In the genomic region with DNA sequence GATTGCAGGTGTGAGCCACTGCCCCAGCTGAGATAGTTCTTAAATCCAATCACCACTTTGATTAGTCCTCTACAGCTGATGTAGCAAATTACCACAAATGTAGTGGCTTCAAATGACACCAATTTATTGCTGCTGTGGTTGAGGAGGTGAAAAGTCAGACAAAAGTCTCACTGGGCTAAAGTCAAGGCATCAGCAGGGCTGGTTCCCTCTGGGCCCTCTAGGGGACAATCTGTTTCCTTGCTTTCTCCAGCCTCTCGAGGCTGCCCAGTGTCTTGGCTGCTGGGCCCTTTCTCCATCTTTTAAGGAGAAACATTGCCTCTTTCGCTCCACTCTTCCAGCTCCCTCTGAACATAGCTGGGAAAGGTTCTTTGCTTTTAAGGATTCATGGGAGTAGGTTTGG, we compare ENCODE assay signal across 17 cellular contexts. TPM values are rescaled to one million over a fixed set of nuclear protein-coding genes. Genes with fewer than 3 reads are reported as not detected.
DNase-seq lines count a peak whose midpoint lies in the region; ATAC-seq, FAIRE-seq and TF ChIP-seq lines count a peak whose summit lies in the region.
"Had no signal": no experiment of that assay in that cellular context is flagged by ENCODE, and none has a peak within 500 bp of the region (broad histone marks: within the 10 kb centered on the region; RNA-seq: fewer than 3 reads in every experiment).

No MANE protein-coding gene starts in this region.

- H2AFZ ChIP-seq in keratinocyte (ENCODE audit: control insufficient read depth, low read length) (no peak overlapping the region), SK-N-SH (ENCODE audit: low read depth) (no peak overlapping the region)

- H3K9me1 ChIP-seq in keratinocyte (ENCODE audit: control insufficient read depth, extremely low read depth, insufficient read depth, low read length): no peaks in the 10 kb centered on the region

- POLR2A ChIA-PET in SK-N-SH (lab: Yijun Ruan, JAX): no interaction called here

- H3K4me3 ChIP-seq in WERI-Rb-1 (ENCODE audit: low read depth, low read length) (no peak overlapping the region), keratinocyte (ENCODE audit: control insufficient read depth in 2 of 3, extremely low read depth in 1 of 3, insufficient read depth in 2 of 3, low read depth in 1 of 3, low read length in 3 of 3) (no peak overlapping the region), SK-N-SH (ENCODE audit: low read depth in 2 of 2, low read length in 1 of 2) (no peak overlapping the region), psoas muscle (no peak overlapping the region)
- H3K4me3 ChIP-seq: lower lobe of right lung had no signal

- FAIRE-seq in keratinocyte (lab: Jason Lieb, UNC): no peak
- FAIRE-seq: G401.6 had no signal

- H3K9me2 ChIP-seq in SK-N-SH: no peaks in the 10 kb centered on the region

- H3K9ac ChIP-seq in keratinocyte (ENCODE audit: control insufficient read depth, extremely low read depth, insufficient read depth, low read length): no peak overlapping the region
- H3K9ac ChIP-seq in SK-N-SH: no peak overlapping the region

- intact Hi-C loops in psoas muscle (cut with DNase I): no loop called here

- peaks cover 19% of the 10 kb centered on the region for H3K4me1 ChIP-seq in keratinocyte (ENCODE audit: control insufficient read depth, extremely low read depth, insufficient read depth, low read length)
- no peaks in the 10 kb centered on the region for H3K4me1 ChIP-seq in SK-N-SH (ENCODE audit: control insufficient read depth in 1 of 2, insufficient read depth in 2 of 2, low read depth in 1 of 2, low read length in 1 of 2)
- no peaks in the 10 kb centered on the region for H3K4me1 ChIP-seq in psoas muscle
- H3K4me1 ChIP-seq: lower lobe of right lung had no signal

- DNase-seq in WERI-Rb-1 (no peak), keratinocyte (ENCODE audit: low read depth, low spot score) (no peak), SK-N-SH (no peak), pons (ENCODE audit: low spot score) (no peak), psoas muscle (no peak)
- DNase-seq: activated CD4-positive, alpha-beta T cell treated with anti-CD3 and anti-CD28 coated beads for 4 hours; activated T-cell treated with anti-CD3 and anti-CD28 coated beads for 4 hours; foreskin melanocyte; lower lobe of right lung; NCI-H1930; NCI-H510A; nephron progenitor cell; SHP77 treated with DMSO at 0.1 percent for 48 hours had no signal

- no peak for TF ChIP-seq RAD21 in SK-N-SH (IDR thresholded peaks at IDR 0.05; ENCODE audit: low read length)

- no peak for ATAC-seq in psoas muscle
- no peak for ATAC-seq in HG03175 (IDR thresholded peaks at IDR 0.05; ENCODE audit: unreplicated experiment)
- ATAC-seq: lower lobe of right lung had no signal

- dilution Hi-C loops in keratinocyte (cut with MboI; ENCODE audit: extremely low pct_ligation_motif_present, low sequenced_read_pairs): no loop called here

- TF ChIP-seq EP300 in SK-N-SH (IDR thresholded peaks at IDR 0.05; ENCODE audit: borderline replicate concordance in 1 of 2, low read depth in 1 of 2, low read length in 1 of 2): no peak

- H3K79me2 ChIP-seq in keratinocyte (ENCODE audit: control insufficient read depth, insufficient read depth, low read length) (no peaks in the 10 kb centered on the region), SK-N-SH (ENCODE audit: insufficient read depth) (no peaks in the 10 kb centered on the region)

- H3K9me3 ChIP-seq in WERI-Rb-1 (ENCODE audit: severe bottlenecking) (no peaks in the 10 kb centered on the region), keratinocyte (ENCODE audit: control insufficient read depth, low read depth, low read length) (no peaks in the 10 kb centered on the region), SK-N-SH (no peaks in the 10 kb centered on the region), psoas muscle (no peaks in the 10 kb centered on the region)
- H3K9me3 ChIP-seq: lower lobe of right lung had no signal

- H3F3A ChIP-seq in SK-N-SH (replicated peaks; ENCODE audit: insufficient read depth): no peaks in the 10 kb centered on the region

- no peak overlapping the region for H3K27ac ChIP-seq in 22Rv1
- H3K27ac ChIP-seq in WERI-Rb-1: no peak overlapping the region
- no peak overlapping the region for H3K27ac ChIP-seq in keratinocyte (ENCODE audit: control insufficient read depth, insufficient read depth, low read length)
- H3K27ac ChIP-seq in SK-N-SH (ENCODE audit: low read depth in 2 of 2, low read length in 1 of 2): no peak overlapping the region
- H3K27ac ChIP-seq in psoas muscle: no peak overlapping the region
- H3K27ac ChIP-seq: lower lobe of right lung had no signal

- no peak overlapping the region for H3K4me2 ChIP-seq in keratinocyte (ENCODE audit: control insufficient read depth, extremely low read depth, insufficient read depth, low read depth, low read length)
- no peak overlapping the region for H3K4me2 ChIP-seq in SK-N-SH

- WGBS in SK-N-SH (ENCODE audit: low lambda C conversion rate): 13% methylated on average over 2 of the region's 2 CpGs
- 64 to 86% (median 65%) methylated on average over 2 of the region's 2 CpGs for WGBS in psoas muscle, 3 donors

- H3K27me3 ChIP-seq in WERI-Rb-1 (ENCODE audit: insufficient read depth, low read depth, severe bottlenecking): no peaks in the 10 kb centered on the region
- no peaks in the 10 kb centered on the region for H3K27me3 ChIP-seq in keratinocyte (ENCODE audit: control insufficient read depth, extremely low read depth, insufficient read depth, low read length)
- H3K27me3 ChIP-seq in SK-N-SH (ENCODE audit: insufficient read depth): no peaks in the 10 kb centered on the region
- peaks cover 0 to 25% (median 14%) of the 10 kb centered on the region in 3 donors for H3K27me3 ChIP-seq in psoas muscle (ENCODE audit: insufficient read depth in 3 of 3, low read length in 2 of 3)

- H4K20me1 ChIP-seq in keratinocyte (ENCODE audit: control insufficient read depth, extremely low read depth, insufficient read depth, low read length) (no peaks in the 10 kb centered on the region), SK-N-SH (ENCODE audit: insufficient read depth) (no peaks in the 10 kb centered on the region)

- H3K36me3 ChIP-seq in WERI-Rb-1 (no peaks in the 10 kb centered on the region), keratinocyte (ENCODE audit: control insufficient read depth in 2 of 2, extremely low read depth in 1 of 2, insufficient read depth in 2 of 2, low read length in 2 of 2) (no peaks in the 10 kb centered on the region), SK-N-SH (replicated peaks in 1 of 2; ENCODE audit: control insufficient read depth in 1 of 2, insufficient read depth in 2 of 2, low read length in 1 of 2) (no peaks in the 10 kb centered on the region), psoas muscle (ENCODE audit: insufficient read depth in 1 of 2, low read depth in 1 of 2) (no peaks in the 10 kb centered on the region)
- H3K36me3 ChIP-seq: lower lobe of right lung had no signal

- CTCF ChIA-PET in SK-N-SH (lab: Yijun Ruan, JAX): interaction anchor here (0.7 kb wide), 1 partner anchor 820 kb away, joined by 3 read pairs; no protein-coding TSS in a partner anchor

- TF ChIP-seq CTCF in 22Rv1 (IDR thresholded peaks at IDR 0.05): 0 out of 2 replicates have a peak, but pooled peaks have one; percentile 10
- TF ChIP-seq CTCF in GM12872 (IDR thresholded peaks at IDR 0.05; ENCODE audit: insufficient read depth, low read depth, low read length): peak; percentile 28; the same call in 1 of the 3 replicates
- TF ChIP-seq CTCF in WERI-Rb-1 (IDR thresholded peaks at IDR 0.05; ENCODE audit: low read depth, low read length): peak; percentile 29; the same call in 1 of the 2 replicates
- peak in 2 of 3 experiments; percentile 12 to 22 for TF ChIP-seq CTCF in keratinocyte (optimal IDR thresholded peaks at IDR 0.05 in 1 of 3, IDR thresholded peaks at IDR 0.05 in 1 of 3, conservative IDR thresholded peaks at IDR 0.05 in 1 of 3; ENCODE audit: extremely low read depth in 1 of 3, insufficient read depth in 2 of 3, low read length in 3 of 3)
- TF ChIP-seq CTCF in SK-N-SH (IDR thresholded peaks at IDR 0.05): no peak
- TF ChIP-seq CTCF in psoas muscle (IDR thresholded peaks at IDR 0.05): no peak

TF ChIP-seq in SK-N-SH, 30 proteins besides CTCF, POLR2A, EP300 and RAD21 (continues in another document):
- TF ChIP-seq, protein P1, sequence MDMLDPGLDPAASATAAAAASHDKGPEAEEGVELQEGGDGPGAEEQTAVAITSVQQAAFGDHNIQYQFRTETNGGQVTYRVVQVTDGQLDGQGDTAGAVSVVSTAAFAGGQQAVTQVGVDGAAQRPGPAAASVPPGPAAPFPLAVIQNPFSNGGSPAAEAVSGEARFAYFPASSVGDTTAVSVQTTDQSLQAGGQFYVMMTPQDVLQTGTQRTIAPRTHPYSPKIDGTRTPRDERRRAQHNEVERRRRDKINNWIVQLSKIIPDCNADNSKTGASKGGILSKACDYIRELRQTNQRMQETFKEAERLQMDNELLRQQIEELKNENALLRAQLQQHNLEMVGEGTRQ (IDR thresholded peaks at IDR 0.05; ENCODE audit: borderline replicate concordance, low read depth, low read length): no peak
- TF ChIP-seq TAF1 (IDR thresholded peaks at IDR 0.05; ENCODE audit: borderline replicate concordance, low read depth, low read length): no peak
- no peak for TF ChIP-seq JUND (IDR thresholded peaks at IDR 0.05)
- no peak for TF ChIP-seq CHD2 (IDR thresholded peaks at IDR 0.05; ENCODE audit: low read length, partially characterized antibody)
- no peak for TF ChIP-seq SIN3A (IDR thresholded peaks at IDR 0.05; ENCODE audit: borderline replicate concordance, low read depth, low read length)
- no peak for TF ChIP-seq YY1 (IDR thresholded peaks at IDR 0.05; ENCODE audit: low read depth)

RNA-seq across cellular contexts. Expression of a gene that starts 50.5 kb away (rescaled TPM):
- polyA plus RNA-seq in keratinocyte (0.22 to 0.57 TPM (median 0.41 TPM) in 3 replicates), SK-N-SH (2012; rRNA removed) (under 0.01 and 0.03 TPM in 2 replicates), psoas muscle (under 1 TPM; under 0.01 to 0.04 (median 0.01) TPM)
- 0.87 TPM for polyA plus RNA-seq in keratinocyte (2011; ENCODE audit: low read depth)
- 0.44 and 0.45 TPM in 2 replicates for polyA plus RNA-seq in keratinocyte (2011; cell fraction: cytosol; rRNA removed)
- polyA plus RNA-seq in keratinocyte (2011; cell fraction: nucleus; rRNA removed): 2.0 and 2.4 TPM in 2 replicates
- 0.73 and 1.1 TPM in 2 replicates for polyA plus RNA-seq in keratinocyte (2012; ENCODE audit: low replicate concordance)
- polyA minus RNA-seq in keratinocyte: 2.3 to 4.3 TPM (median 3.3 TPM) in 3 replicates
- 4.0 TPM for polyA minus RNA-seq in keratinocyte (2011; cell fraction: cytosol; rRNA and poly(A)+ RNA removed)
- polyA minus RNA-seq in keratinocyte (2011; cell fraction: nucleus; rRNA and poly(A)+ RNA removed): 5.6 and 7.8 TPM in 2 replicates
- 0.01 and 0.03 TPM in 2 replicates for polyA plus RNA-seq in SK-N-SH (2012; cell fraction: cytosol; rRNA removed)
- 0.11 TPM in 2 replicates for polyA plus RNA-seq in SK-N-SH (2012; cell fraction: nucleus; rRNA removed)
- under 1 TPM in 1 of 4 donors, not detected in 3; 0.17 TPM for total RNA-seq in psoas muscle

Comparison
In these comparisons a context has a peak if more than half of its experiments do, and no peak if none do; other contexts are left out.
1. CTCF ChIP-seq: peak in 22Rv1 (single experiment), GM12872 (single experiment), WERI-Rb-1 (single experiment) and keratinocyte (2 of 3); none in SK-N-SH (single experiment) and psoas muscle (single experiment).